In the genomic region with DNA sequence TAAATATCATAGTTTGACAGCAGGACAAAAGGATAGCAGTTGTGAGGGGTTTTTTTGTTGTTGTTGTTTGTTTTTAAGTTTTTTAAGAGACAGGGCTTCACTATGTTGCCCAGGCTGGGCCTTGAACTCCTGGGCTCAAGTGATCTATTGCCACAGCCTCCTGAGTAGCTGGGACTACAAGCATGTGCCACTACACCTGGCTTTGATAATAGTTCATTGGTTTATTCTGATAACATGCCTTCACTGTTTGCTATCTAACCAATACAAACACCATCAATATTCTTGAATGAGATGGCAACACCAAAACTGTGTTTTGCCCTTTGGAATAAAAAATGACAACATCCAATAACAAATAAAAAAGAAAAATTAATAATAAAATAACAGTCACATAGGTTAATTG, we compare ENCODE assay signal across 1 cellular context.
A peak's percentile ranks its signal among the peaks of the same experiment; 100 is the strongest.
TF ChIP-seq lines count a peak whose summit lies in the region.

No MANE protein-coding gene starts in this region.

TF ChIP-seq in K562, 482 proteins besides CTCF, POLR2A, EP300 and RAD21:
- TF ChIP-seq, protein P1, sequence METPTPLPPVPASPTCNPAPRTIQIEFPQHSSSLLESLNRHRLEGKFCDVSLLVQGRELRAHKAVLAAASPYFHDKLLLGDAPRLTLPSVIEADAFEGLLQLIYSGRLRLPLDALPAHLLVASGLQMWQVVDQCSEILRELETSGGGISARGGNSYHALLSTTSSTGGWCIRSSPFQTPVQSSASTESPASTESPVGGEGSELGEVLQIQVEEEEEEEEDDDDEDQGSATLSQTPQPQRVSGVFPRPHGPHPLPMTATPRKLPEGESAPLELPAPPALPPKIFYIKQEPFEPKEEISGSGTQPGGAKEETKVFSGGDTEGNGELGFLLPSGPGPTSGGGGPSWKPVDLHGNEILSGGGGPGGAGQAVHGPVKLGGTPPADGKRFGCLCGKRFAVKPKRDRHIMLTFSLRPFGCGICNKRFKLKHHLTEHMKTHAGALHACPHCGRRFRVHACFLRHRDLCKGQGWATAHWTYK (CRISPR knock-in tag; IDR thresholded peaks at IDR 0.05), result no peak
- TF ChIP-seq CCAR2 (IDR thresholded peaks at IDR 0.05; ENCODE audit: low read depth, low read length) (no peak), ZNF76 (CRISPR knock-in tag; IDR thresholded peaks at IDR 0.05; ENCODE audit: borderline replicate concordance) (no peak), ZNF197 (CRISPR knock-in tag; IDR thresholded peaks at IDR 0.05; ENCODE audit: low read depth) (no peak), TBP (optimal IDR thresholded peaks at IDR 0.05; ENCODE audit: low read depth, low read length) (no peak), CBFA2T2 (conservative IDR thresholded peaks at IDR 0.05) (peak; percentile 52), XRCC3 (IDR thresholded peaks at IDR 0.05) (no peak), CBFA2T3 (IDR thresholded peaks at IDR 0.05) (peak; percentile 68), ZFPM2 (CRISPR knock-in tag; IDR thresholded peaks at IDR 0.05) (no peak), NKRF (IDR thresholded peaks at IDR 0.05; ENCODE audit: borderline replicate concordance) (no peak), CXXC5 (CRISPR knock-in tag; IDR thresholded peaks at IDR 0.05) (no peak), KLF6 (CRISPR knock-in tag; IDR thresholded peaks at IDR 0.05; ENCODE audit: borderline replicate concordance) (no peak), HLTF (IDR thresholded peaks at IDR 0.05) (no peak), KAT7 (CRISPR knock-in tag; IDR thresholded peaks at IDR 0.05; ENCODE audit: borderline replicate concordance) (no peak), TAL1 (IDR thresholded peaks at IDR 0.05) (peak; percentile 33; the same call in 1 of the 2 replicates), AFF1 (IDR thresholded peaks at IDR 0.05; ENCODE audit: low read depth in 1 of 2, partially characterized antibody in 2 of 2) (no peak), FOXA3 (CRISPR knock-in tag; conservative IDR thresholded peaks at IDR 0.05 in 1 of 2, IDR thresholded peaks at IDR 0.05 in 1 of 2) (no peak), ZFP30 (CRISPR knock-in tag; IDR thresholded peaks at IDR 0.05; ENCODE audit: borderline replicate concordance) (no peak)
- TF ChIP-seq, protein P2, sequence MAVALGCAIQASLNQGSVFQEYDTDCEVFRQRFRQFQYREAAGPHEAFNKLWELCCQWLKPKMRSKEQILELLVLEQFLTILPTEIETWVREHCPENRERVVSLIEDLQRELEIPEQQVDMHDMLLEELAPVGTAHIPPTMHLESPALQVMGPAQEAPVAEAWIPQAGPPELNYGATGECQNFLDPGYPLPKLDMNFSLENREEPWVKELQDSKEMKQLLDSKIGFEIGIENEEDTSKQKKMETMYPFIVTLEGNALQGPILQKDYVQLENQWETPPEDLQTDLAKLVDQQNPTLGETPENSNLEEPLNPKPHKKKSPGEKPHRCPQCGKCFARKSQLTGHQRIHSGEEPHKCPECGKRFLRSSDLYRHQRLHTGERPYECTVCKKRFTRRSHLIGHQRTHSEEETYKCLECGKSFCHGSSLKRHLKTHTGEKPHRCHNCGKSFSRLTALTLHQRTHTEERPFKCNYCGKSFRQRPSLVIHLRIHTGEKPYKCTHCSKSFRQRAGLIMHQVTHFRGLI (CRISPR knock-in tag; IDR thresholded peaks at IDR 0.05), result no peak
TF ChIP-seq in K562: peak in this region for 3.
